10 cellular contexts compared by ENCODE assay signal in genomic region chr19:54481326-54481930, GRCh38. TPM values are rescaled to one million over a fixed set of nuclear protein-coding genes. Genes with fewer than 3 reads are reported as not detected.
DNase-seq lines count a peak whose midpoint lies in the region; ATAC-seq, FAIRE-seq and TF ChIP-seq lines count a peak whose summit lies in the region.
"Had no signal": no experiment of that assay in that cellular context is flagged by ENCODE, and none has a peak within 500 bp of the region (broad histone marks: within the 10 kb centered on the region; RNA-seq: fewer than 3 reads in every experiment).

No MANE protein-coding gene starts in this region.

- H3K27ac Mint-ChIP-seq in CD4-positive, alpha-beta memory T cell, result peak overlapping the region in 2 of 7 donors; percentile 44 to 78
- no peak overlapping the region for H3K27ac Mint-ChIP-seq in activated naive CD8-positive, alpha-beta T cell treated with anti-CD3 and anti-CD28 coated beads, Interleukin-2, amount 10 ng/mL, durations not matched to agents 7 days and 5 days
- H3K27ac Mint-ChIP-seq: naive thymus-derived CD8-positive, alpha-beta T cell had no signal

- WGBS in spleen, 5 donors, result 12 to 13% (median 13%) methylated on average over 16 of the region's 16 CpGs

- H3K4me3 Mint-ChIP-seq in CD4-positive, alpha-beta memory T cell, result peak overlapping the region in 1 of 8 donors; percentile 7
- H3K4me3 Mint-ChIP-seq in activated naive CD8-positive, alpha-beta T cell treated with anti-CD3 and anti-CD28 coated beads, Interleukin-2, amount 10 ng/mL, durations not matched to agents 7 days and 5 days, result no peak overlapping the region
- H3K4me3 Mint-ChIP-seq: naive thymus-derived CD8-positive, alpha-beta T cell had no signal

- H3K4me1 Mint-ChIP-seq in CD4-positive, alpha-beta memory T cell, result peaks cover 5 to 9% (median 8%) of the 10 kb centered on the region in 4 donors
- H3K4me1 Mint-ChIP-seq in activated naive CD8-positive, alpha-beta T cell treated with anti-CD3 and anti-CD28 coated beads, Interleukin-2, amount 10 ng/mL, durations not matched to agents 7 days and 5 days, result peaks cover 20% of the 10 kb centered on the region

- no peaks in the 10 kb centered on the region for H3K9me3 Mint-ChIP-seq in CD4-positive, alpha-beta memory T cell
- no peaks in the 10 kb centered on the region for H3K9me3 Mint-ChIP-seq in activated naive CD8-positive, alpha-beta T cell treated with anti-CD3 and anti-CD28 coated beads, Interleukin-2, amount 10 ng/mL, durations not matched to agents 7 days and 5 days
- H3K9me3 Mint-ChIP-seq: naive thymus-derived CD8-positive, alpha-beta T cell had no signal

- H3K36me3 ChIP-seq in CD4-positive, alpha-beta memory T cell (ENCODE audit: insufficient read depth, low read length), result no peaks in the 10 kb centered on the region
- no peaks in the 10 kb centered on the region for H3K36me3 ChIP-seq in spleen

- CTCF ChIA-PET in CD4-positive, alpha-beta memory T cell (lab: Charles Lee; ENCODE audit: partially characterized antibody), result interaction anchor here (0.7 to 9.1 kb wide), 13 partner anchors 9 to 216 kb away, joined by 3 to 85 read pairs (median 5); no protein-coding TSS in a partner anchor

- H3K9me3 ChIP-seq in CD4-positive, alpha-beta memory T cell (ENCODE audit: control insufficient read depth in 1 of 2, low read length in 2 of 2), result no peaks in the 10 kb centered on the region
- no peaks in the 10 kb centered on the region for H3K9me3 ChIP-seq in spleen

- H3K27me3 ChIP-seq in CD4-positive, alpha-beta memory T cell (ENCODE audit: insufficient read depth, low read length), result no peaks in the 10 kb centered on the region
- H3K27me3 ChIP-seq in spleen (replicated peaks in 1 of 7), result peaks cover 0 to 83% (median 12%) of the 10 kb centered on the region in 7 donors

- TF ChIP-seq CTCF in spleen (IDR thresholded peaks at IDR 0.05 in 8 of 11, conservative IDR thresholded peaks at IDR 0.05 in 3 of 11), result peak in 10 of 11 experiments; percentile 20 to 75 (median 54)

- peak in 3 of 5 donors; percentile 43 to 50 (median 48) for DNase-seq in CD4-positive, alpha-beta memory T cell
- DNase-seq in GM18507 (ENCODE audit: extremely low spot score, insufficient read length, low read depth) (no peak), NCI-H748 treated with DMSO at 0.1 percent for 48 hours (lab: John Stamatoyannopoulos, UW) (peak; percentile 42), hippocampal formation (lab: John Stamatoyannopoulos, UW) (peak; percentile 7 to 10), spleen (no peak)
- peak; percentile 64 for DNase-seq in activated naive CD8-positive, alpha-beta T cell treated with anti-CD3 and anti-CD28 coated beads, Interleukin-2, amount 10 ng/mL, durations not matched to agents 7 days and 5 days

- H3K27me3 Mint-ChIP-seq in CD4-positive, alpha-beta memory T cell, result peaks cover 23 to 25% of the 10 kb centered on the region in 2 donors
- peaks cover 44% of the 10 kb centered on the region for H3K27me3 Mint-ChIP-seq in activated naive CD8-positive, alpha-beta T cell treated with anti-CD3 and anti-CD28 coated beads, Interleukin-2, amount 10 ng/mL, durations not matched to agents 7 days and 5 days

- FAIRE-seq in GM18507 (lab: Jason Lieb, UNC), result peak; percentile 90

- H3K4me3 ChIP-seq in CD4-positive, alpha-beta memory T cell (ENCODE audit: low read length in 2 of 2), result no peak overlapping the region
- no peak overlapping the region for H3K4me3 ChIP-seq in spleen
- H3K4me3 ChIP-seq: SK-N-MC had no signal

- POLR2A ChIA-PET in CD4-positive, alpha-beta memory T cell (lab: Charles Lee; ENCODE audit: partially characterized antibody), result no interaction called here
- POLR2A ChIA-PET in activated naive CD8-positive, alpha-beta T cell treated with anti-CD3 and anti-CD28 coated beads, Interleukin-2, amount 10 ng/mL, durations not matched to agents 7 days and 5 days (lab: Charles Lee), result interaction anchor here (0.7 kb wide), 2 partner anchors 176 to 869 kb away, joined by 3 to 4 read pairs; no protein-coding TSS in a partner anchor

- no peak overlapping the region for H3K27ac ChIP-seq in CD4-positive, alpha-beta memory T cell (ENCODE audit: low read depth, low read length)
- H3K27ac ChIP-seq in spleen, result no peak overlapping the region
- H3K27ac ChIP-seq: SK-N-MC had no signal

- no peaks in the 10 kb centered on the region for H3K4me1 ChIP-seq in CD4-positive, alpha-beta memory T cell (ENCODE audit: insufficient read depth, low read length)
- peaks cover 0 to 53% (median 29%) of the 10 kb centered on the region in 6 donors for H3K4me1 ChIP-seq in spleen

- TF ChIP-seq POLR2A in spleen (IDR thresholded peaks at IDR 0.05), result no peak

- intact Hi-C loops in CD4-positive, alpha-beta memory T cell (cut with micrococcal nuclease), result no loop called here
- intact Hi-C loops in spleen (cut with DNase I; ENCODE audit: low total_unique reads), result loop anchor here (5.0 kb wide), 1 partner anchor 191 kb away; no protein-coding TSS in a partner anchor

- peak; percentile 52 for ATAC-seq in activated naive CD8-positive, alpha-beta T cell treated with anti-CD3 and anti-CD28 coated beads, Interleukin-2, amount 10 ng/mL, durations not matched to agents 7 days and 5 days (ENCODE audit: low read depth)
- no peak for ATAC-seq in HG02759 (IDR thresholded peaks at IDR 0.05; ENCODE audit: unreplicated experiment)
- no peak for ATAC-seq in HG03095 (IDR thresholded peaks at IDR 0.05; ENCODE audit: unreplicated experiment)

- no peaks in the 10 kb centered on the region for H3K36me3 Mint-ChIP-seq in CD4-positive, alpha-beta memory T cell
- no peaks in the 10 kb centered on the region for H3K36me3 Mint-ChIP-seq in activated naive CD8-positive, alpha-beta T cell treated with anti-CD3 and anti-CD28 coated beads, Interleukin-2, amount 10 ng/mL, durations not matched to agents 7 days and 5 days
- H3K36me3 Mint-ChIP-seq: naive thymus-derived CD8-positive, alpha-beta T cell had no signal

RNA-seq across cellular contexts. Expression of gene CDC42EP5, which starts 8.3 kb away (rescaled TPM):
- total RNA-seq in CD4-positive, alpha-beta memory T cell, result not detected
- polyA plus RNA-seq in CD4-positive, alpha-beta memory T cell, result not detected
- not detected for total RNA-seq in activated naive CD8-positive, alpha-beta T cell treated with anti-CD3 and anti-CD28 coated beads, Interleukin-2, amount 10 ng/mL, durations not matched to agents 7 days and 5 days
- 10 to 100 TPM in 4 of 7 donors, 1 to 10 TPM in 3; 6.6 to 16.1 (median 13.4) TPM for total RNA-seq in spleen
- polyA plus RNA-seq in spleen, result 10 to 100 TPM in 2 of 3 donors, 1 to 10 TPM in 1; 9.7 to 15.9 (median 12.8) TPM
- total RNA-seq: naive thymus-derived CD8-positive, alpha-beta T cell had no signal
- polyA plus RNA-seq: naive thymus-derived CD8-positive, alpha-beta T cell had no signal

RNA-seq across cellular contexts. Expression of gene LENG9, which starts 17.9 kb away (rescaled TPM):
- 1 to 10 TPM; 7.2 to 7.3 TPM for total RNA-seq in CD4-positive, alpha-beta memory T cell
- polyA plus RNA-seq in CD4-positive, alpha-beta memory T cell, result under 1 TPM in 1 of 2 donors, not detected in 1; 0.59 TPM
- total RNA-seq in activated naive CD8-positive, alpha-beta T cell treated with anti-CD3 and anti-CD28 coated beads, Interleukin-2, amount 10 ng/mL, durations not matched to agents 7 days and 5 days, result 1 to 10 TPM; 6.2 to 7.0 TPM
- 1 to 10 TPM; 4.4 to 8.3 (median 6.2) TPM for total RNA-seq in spleen
- 1 to 10 TPM; 1.7 to 4.3 (median 3.5) TPM for polyA plus RNA-seq in spleen

RNA-seq across cellular contexts. Expression of gene LAIR2, which starts 21.2 kb away (rescaled TPM):
- total RNA-seq in CD4-positive, alpha-beta memory T cell, result under 1 TPM; 0.81 to 0.97 TPM
- 10 to 100 TPM; 15.9 to 27.9 TPM for polyA plus RNA-seq in CD4-positive, alpha-beta memory T cell
- under 1 TPM in 1 of 2 experiments, not detected in 1; 0.62 TPM for total RNA-seq in activated naive CD8-positive, alpha-beta T cell treated with anti-CD3 and anti-CD28 coated beads, Interleukin-2, amount 10 ng/mL, durations not matched to agents 7 days and 5 days
- 1 to 10 TPM in 3 of 7 donors, under 1 TPM in 1, not detected in 3; 0.97 to 4.9 (median 3.3) TPM for total RNA-seq in spleen
- 1 to 10 TPM in 1 of 3 donors, under 1 TPM in 1, not detected in 1; 0.28 to 3.5 TPM for polyA plus RNA-seq in spleen
- total RNA-seq: naive thymus-derived CD8-positive, alpha-beta T cell had no signal

RNA-seq across cellular contexts. Expression of gene LENG8, which starts 32.4 kb away (rescaled TPM):
- 100 to 1,000 TPM; 535 to 565 TPM for total RNA-seq in CD4-positive, alpha-beta memory T cell
- polyA plus RNA-seq in CD4-positive, alpha-beta memory T cell, result 10 to 100 TPM in 1 of 2 donors, 1 to 10 TPM in 1; 3.1 to 11.3 TPM
- total RNA-seq in activated naive CD8-positive, alpha-beta T cell treated with anti-CD3 and anti-CD28 coated beads, Interleukin-2, amount 10 ng/mL, durations not matched to agents 7 days and 5 days, result 100 to 1,000 TPM; 338 to 359 TPM
- total RNA-seq in spleen, result 100 to 1,000 TPM; 123 to 280 (median 183) TPM
- 100 to 1,000 TPM in 2 of 3 donors, 10 to 100 TPM in 1; 69.2 to 293 (median 110) TPM for polyA plus RNA-seq in spleen

Comparison
In these comparisons a context has a peak if more than half of its experiments do, and no peak if none do; other contexts are left out.
1. DNase-seq: peak in CD4-positive, alpha-beta memory T cell (3 of 5), NCI-H748 treated with DMSO at 0.1 percent for 48 hours (single experiment), activated naive CD8-positive, alpha-beta T cell treated with anti-CD3 and anti-CD28 coated beads, Interleukin-2, amount 10 ng/mL, durations not matched to agents 7 days and 5 days (single experiment) and hippocampal formation (2 of 2); none in GM18507 (single experiment) and spleen (single experiment).
2. RNA of gene CDC42EP5, which starts 8.3 kb away (total RNA-seq): 6.6 to 16.1 TPM in spleen; not detected in CD4-positive, alpha-beta memory T cell and not detected in activated naive CD8-positive, alpha-beta T cell treated with anti-CD3 and anti-CD28 coated beads, Interleukin-2, amount 10 ng/mL, durations not matched to agents 7 days and 5 days; every median in the first group is over 4 times any median in the second.